9 cellular contexts compared by ENCODE assay signal in genomic region chr2:86789687-86790133, GRCh38. TPM values are rescaled to one million over a fixed set of nuclear protein-coding genes. Genes with fewer than 3 reads are reported as not detected.
DNase-seq lines count a peak whose midpoint lies in the region; ATAC-seq and TF ChIP-seq lines count a peak whose summit lies in the region.
"Had no signal": no experiment of that assay in that cellular context is flagged by ENCODE, and none has a peak within 500 bp of the region (broad histone marks: within the 10 kb centered on the region; RNA-seq: fewer than 3 reads in every experiment).

No MANE protein-coding gene starts in this region.

- ATAC-seq in esophagus mucosa, result no peak

- peaks cover 0 to 19% of the 10 kb centered on the region in 2 donors for H3K27me3 ChIP-seq in esophagus (ENCODE audit: control insufficient read depth in 1 of 2, insufficient read depth in 2 of 2, low read length in 2 of 2)

- DNase-seq in D341Med (ENCODE audit: low spot score) (peak; percentile 54), retina (peak; percentile 61), T1000 (lab: John Stamatoyannopoulos, UW) (no peak), GM10248 (ENCODE audit: extremely low spot score) (no peak)
- DNase-seq: effector CD4-positive, alpha-beta T cell; NCI-H2029 had no signal

- 7 to 8% methylated on average over 40 of the region's 40 CpGs for WGBS in esophagus, 2 donors

- H3K36me3 ChIP-seq in KOPT-K1 (ENCODE audit: insufficient read depth, low read length) (peaks cover 16% of the 10 kb centered on the region), esophagus (ENCODE audit: control insufficient read depth in 2 of 2, insufficient read depth in 2 of 2, low read length in 1 of 2) (no peaks in the 10 kb centered on the region)

- peak overlapping the region; percentile 81 for H3K27ac ChIP-seq in KOPT-K1 (ENCODE audit: low read depth, low read length, poor library complexity, severe bottlenecking)
- H3K27ac ChIP-seq in esophagus (ENCODE audit: low read depth in 2 of 2, low read length in 1 of 2), result peak overlapping the region in 1 of 2 donors; percentile 38

- H3K9me3 ChIP-seq in KOPT-K1 (ENCODE audit: insufficient read depth, low read length, poor library complexity, severe bottlenecking), result no peaks in the 10 kb centered on the region
- H3K9me3 ChIP-seq in esophagus (ENCODE audit: control insufficient read depth in 2 of 2, insufficient read depth in 1 of 2, low read depth in 1 of 2, low read length in 1 of 2), result no peaks in the 10 kb centered on the region

- TF ChIP-seq CTCF in GM10248 (IDR thresholded peaks at IDR 0.05; ENCODE audit: control extremely low read depth, extremely low read depth, low read depth, missing control alignments), result no peak

- CTCF ChIA-PET in GM10248 (lab: Yijun Ruan, JAX), result interaction anchor here (2.0 kb wide), 1 partner anchor 21 kb away, joined by 6 read pairs; no protein-coding TSS in a partner anchor

- peaks cover 18 to 22% of the 10 kb centered on the region in 2 donors for H3K4me1 ChIP-seq in esophagus (ENCODE audit: control insufficient read depth in 2 of 2, insufficient read depth in 2 of 2, low read length in 1 of 2)

- H3K4me3 ChIP-seq in esophagus (ENCODE audit: low read depth in 1 of 2, low read length in 2 of 2), result peak overlapping the region; percentile 28 to 37

- POLR2A ChIA-PET in GM10248 (lab: Yijun Ruan, JAX), result no interaction called here

RNA-seq across cellular contexts. Expression of gene CD8A, which starts 1.0 kb away (rescaled TPM):
- 1 to 10 TPM; 3.5 to 4.2 TPM for polyA plus RNA-seq in esophagus
- total RNA-seq in esophagus mucosa, result 0.44 TPM

Comparison
In these comparisons a context has a peak if more than half of its experiments do, and no peak if none do; other contexts are left out.
1. DNase-seq: peak in D341Med (single experiment) and retina (single experiment); none in T1000 (single experiment) and GM10248 (single experiment).